In genomic region chr9:130837002-130837511, GRCh38 we compare ENCODE assay signal across 8 cellular contexts. TPM values are rescaled to one million over a fixed set of nuclear protein-coding genes. Genes with fewer than 3 reads are reported as not detected.
A peak's percentile ranks its signal among the peaks of the same experiment; 100 is the strongest.
DNase-seq lines count a peak whose midpoint lies in the region; ATAC-seq, FAIRE-seq and TF ChIP-seq lines count a peak whose summit lies in the region.

No MANE protein-coding gene starts in this region.

- POLR2A ChIA-PET in activated CD4-positive, alpha-beta T cell treated with anti-CD3 and anti-CD28 coated beads for 36 hours (lab: Charles Lee): interaction anchor here (0.5 to 0.7 kb wide), 2 partner anchors 23 to 122 kb away, joined by 3 to 4 read pairs; no protein-coding TSS in a partner anchor

- H3K27ac Mint-ChIP-seq in activated CD4-positive, alpha-beta T cell treated with anti-CD3 and anti-CD28 coated beads for 36 hours: no peak overlapping the region

- FAIRE-seq in GM12892 (lab: Jason Lieb, UNC): no peak

- WGBS in suprapubic skin: 44% methylated on average over 5 of the region's 5 CpGs

- intact Hi-C loops in activated CD4-positive, alpha-beta T cell treated with anti-CD3 and anti-CD28 coated beads for 36 hours (cut with DNase I, micrococcal nuclease): loop anchor here in 1 of 2 experiments (10.0 kb wide), 1 partner anchor 872 kb away; no protein-coding TSS in a partner anchor

- no peak for TF ChIP-seq CTCF in astrocyte of the cerebellum (IDR thresholded peaks at IDR 0.05; ENCODE audit: low read depth, low read length, missing control alignments)
- no peak for TF ChIP-seq CTCF in suprapubic skin (IDR thresholded peaks at IDR 0.05)
- no peak for TF ChIP-seq CTCF in GM10266 (IDR thresholded peaks at IDR 0.05; ENCODE audit: control insufficient read depth, insufficient read depth, low read depth, missing control alignments)

- CTCF ChIA-PET in activated CD4-positive, alpha-beta T cell treated with anti-CD3 and anti-CD28 coated beads for 36 hours (lab: Charles Lee): no interaction called here

- peak overlapping the region; percentile 42 for H3K4me3 Mint-ChIP-seq in activated CD4-positive, alpha-beta T cell treated with anti-CD3 and anti-CD28 coated beads for 36 hours

- H3K4me3 ChIP-seq in astrocyte of the cerebellum (ENCODE audit: low read depth, low read length) (peak overlapping the region; percentile 83), suprapubic skin (peak overlapping the region; percentile 82)

- H3K27ac ChIP-seq in layer of hippocampus (ENCODE audit: low read depth, low read length) (peak overlapping the region; percentile 78), suprapubic skin (peak overlapping the region; percentile 93)

- peaks cover 7% of the 10 kb centered on the region for H3K36me3 Mint-ChIP-seq in activated CD4-positive, alpha-beta T cell treated with anti-CD3 and anti-CD28 coated beads for 36 hours (ENCODE audit: low read depth)

- H3K4me1 ChIP-seq in suprapubic skin: peaks cover 48% of the 10 kb centered on the region

- H3K4me1 Mint-ChIP-seq in activated CD4-positive, alpha-beta T cell treated with anti-CD3 and anti-CD28 coated beads for 36 hours: peaks cover 29% of the 10 kb centered on the region

- no peaks in the 10 kb centered on the region for H3K9me3 Mint-ChIP-seq in activated CD4-positive, alpha-beta T cell treated with anti-CD3 and anti-CD28 coated beads for 36 hours (ENCODE audit: low read depth)

- no peaks in the 10 kb centered on the region for H3K9me3 ChIP-seq in suprapubic skin

- no peaks in the 10 kb centered on the region for H3K27me3 Mint-ChIP-seq in activated CD4-positive, alpha-beta T cell treated with anti-CD3 and anti-CD28 coated beads for 36 hours

- ATAC-seq in activated CD4-positive, alpha-beta T cell treated with anti-CD3 and anti-CD28 coated beads for 36 hours: no peak

- H3K27me3 ChIP-seq in layer of hippocampus (ENCODE audit: control insufficient read depth, insufficient read depth, low read length) (no peaks in the 10 kb centered on the region), suprapubic skin (no peaks in the 10 kb centered on the region)

- DNase-seq in activated CD4-positive, alpha-beta T cell treated with anti-CD3 and anti-CD28 coated beads for 36 hours: no peak
- DNase-seq in activated CD4-positive, alpha-beta T cell treated with anti-CD3 and anti-CD28 coated beads for 4 hours: no peak
- no peak for DNase-seq in astrocyte of the cerebellum (ENCODE audit: low read depth)
- peak in 1 of 2 donors; percentile 39 for DNase-seq in suprapubic skin (ENCODE audit: low spot score in 2 of 2)
- no peak for DNase-seq in GM12892 (ENCODE audit: insufficient read length)
- no peak for DNase-seq in GM10266 (ENCODE audit: extremely low spot score)
- DNase-seq in stimulated activated CD4-positive, alpha-beta T cell treated with anti-CD3 and anti-CD28 coated beads, Interleukin-4, amount 100 ng/mL, for 4 hours: no peak

- TF ChIP-seq EP300 in suprapubic skin (IDR thresholded peaks at IDR 0.05): no peak

- TF ChIP-seq POLR2A in suprapubic skin (IDR thresholded peaks at IDR 0.05) (peak in 1 of 2 donors; percentile 28), GM12892 (IDR thresholded peaks at IDR 0.05; ENCODE audit: low read depth, low read length) (no peak)

- H3K36me3 ChIP-seq in suprapubic skin: no peaks in the 10 kb centered on the region

- in situ Hi-C loops in astrocyte of the cerebellum (cut with HindIII; ENCODE audit: low sequenced_read_pairs): no loop called here

RNA-seq across cellular contexts. Expression of gene ABL1, which starts 2.0 kb away (rescaled TPM):
- 10 to 100 TPM; 31.8 to 32.3 TPM for total RNA-seq in activated CD4-positive, alpha-beta T cell treated with anti-CD3 and anti-CD28 coated beads for 36 hours
- 10 to 100 TPM; 31.3 to 40.4 (median 34.8) TPM for total RNA-seq in suprapubic skin
- polyA plus RNA-seq in GM12892 (2012; ENCODE audit: missing spikeins): 14.7 TPM

RNA-seq across cellular contexts. Expression of gene QRFP, which starts 59.6 kb away (rescaled TPM):
- total RNA-seq in activated CD4-positive, alpha-beta T cell treated with anti-CD3 and anti-CD28 coated beads for 36 hours: not detected
- total RNA-seq in suprapubic skin: not detected
- polyA plus RNA-seq in GM12892 (2012; ENCODE audit: missing spikeins): 0.21 TPM
